Comparison of ENCODE assay signal across 23 cellular contexts in genomic region chr17:42179335-42179734, GRCh38. TPM values are rescaled to one million over a fixed set of nuclear protein-coding genes. Genes with fewer than 3 reads are reported as not detected.
DNase-seq lines count a peak whose midpoint lies in the region; ATAC-seq and TF ChIP-seq lines count a peak whose summit lies in the region.
"Had no signal": no experiment of that assay in that cellular context is flagged by ENCODE, and none has a peak within 500 bp of the region (broad histone marks: within the 10 kb centered on the region; RNA-seq: fewer than 3 reads in every experiment).

No MANE protein-coding gene starts in this region.

- 56% methylated on average over 1 of the region's 1 CpG for WGBS in smooth muscle cell (ENCODE audit: low lambda C conversion rate)

- no peak overlapping the region for H3K27ac Mint-ChIP-seq in activated CD4-positive, alpha-beta memory T cell treated with anti-CD3 and anti-CD28 coated beads for 36 hours
- no peak overlapping the region for H3K27ac Mint-ChIP-seq in activated CD4-positive, alpha-beta memory T cell treated with anti-CD3 and anti-CD28 coated beads, Interleukin-2, amount 10 ng/mL, durations not matched to agents 7 days and 5 days
- H3K27ac Mint-ChIP-seq in GM23338 (no peak overlapping the region), brain (no peak overlapping the region), neural progenitor cell (no peak overlapping the region)
- H3K27ac Mint-ChIP-seq: activated CD8-positive, alpha-beta memory T cell treated with anti-CD3 and anti-CD28 coated beads, Interleukin-2, amount 10 ng/mL, durations not matched to agents 7 days and 5 days had no signal

- no peaks in the 10 kb centered on the region for H3K36me3 Mint-ChIP-seq in activated CD4-positive, alpha-beta memory T cell treated with anti-CD3 and anti-CD28 coated beads for 36 hours
- no peaks in the 10 kb centered on the region for H3K36me3 Mint-ChIP-seq in activated CD4-positive, alpha-beta memory T cell treated with anti-CD3 and anti-CD28 coated beads, Interleukin-2, amount 10 ng/mL, durations not matched to agents 7 days and 5 days (ENCODE audit: low read depth)
- no peaks in the 10 kb centered on the region for H3K36me3 Mint-ChIP-seq in GM23338 (ENCODE audit: low read depth)
- peaks cover 4% of the 10 kb centered on the region for H3K36me3 Mint-ChIP-seq in brain
- H3K36me3 Mint-ChIP-seq in neural progenitor cell = no peaks in the 10 kb centered on the region
- H3K36me3 Mint-ChIP-seq: activated CD8-positive, alpha-beta memory T cell treated with anti-CD3 and anti-CD28 coated beads, Interleukin-2, amount 10 ng/mL, durations not matched to agents 7 days and 5 days had no signal

- no peaks in the 10 kb centered on the region for H3K9me2 ChIP-seq in GM23338 (ENCODE audit: insufficient read depth)

- TF ChIP-seq CTCF in GM23338 (conservative IDR thresholded peaks at IDR 0.05; ENCODE audit: low read depth in 2 of 2) (no peak), brain (conservative IDR thresholded peaks at IDR 0.05) (no peak), neural progenitor cell (IDR thresholded peaks at IDR 0.05) (no peak), smooth muscle cell (IDR thresholded peaks at IDR 0.05; ENCODE audit: borderline replicate concordance, insufficient read depth, poor library complexity, severe bottlenecking) (no peak)

- H3K36me3 ChIP-seq in GM23338 (ENCODE audit: insufficient read depth) = no peaks in the 10 kb centered on the region
- no peaks in the 10 kb centered on the region for H3K36me3 ChIP-seq in neural progenitor cell
- no peaks in the 10 kb centered on the region for H3K36me3 ChIP-seq in smooth muscle cell (ENCODE audit: low read depth)
- H3K36me3 ChIP-seq: breast epithelium, colonic mucosa had no signal

- CTCF ChIA-PET in activated CD4-positive, alpha-beta memory T cell treated with anti-CD3 and anti-CD28 coated beads for 36 hours (lab: Charles Lee) = interaction anchor here (1.2 to 3.7 kb wide), 3 partner anchors 16 to 61 kb away, joined by 3 to 26 read pairs (median 3); partner anchors contain the start of gene GHDC
- CTCF ChIA-PET in activated CD4-positive, alpha-beta memory T cell treated with anti-CD3 and anti-CD28 coated beads, Interleukin-2, amount 10 ng/mL, durations not matched to agents 7 days and 5 days (lab: Charles Lee) = interaction anchor here (0.7 to 1.6 kb wide), 4 partner anchors 15 to 162 kb away, joined by 3 to 8 read pairs (median 3); partner anchors contain the start of genes DNAJC7 and GHDC

- ATAC-seq in GM23338 = no peak
- ATAC-seq: activated CD8-positive, alpha-beta memory T cell treated with anti-CD3 and anti-CD28 coated beads, Interleukin-2, amount 10 ng/mL, durations not matched to agents 7 days and 5 days; SK-N-SH treated with all-trans-retinoic acid at 6 μM for 48 hours had no signal

- no peak overlapping the region for H3K27ac ChIP-seq in GM23338 (ENCODE audit: low read depth)
- no peak overlapping the region for H3K27ac ChIP-seq in neural progenitor cell
- H3K27ac ChIP-seq in smooth muscle cell (ENCODE audit: low read depth) = no peak overlapping the region
- H3K27ac ChIP-seq: breast epithelium, colonic mucosa, HL-60, parathyroid adenoma had no signal

- peak; percentile 21 for DNase-seq in activated CD4-positive, alpha-beta memory T cell treated with anti-CD3 and anti-CD28 coated beads for 36 hours
- no peak for DNase-seq in activated CD4-positive, alpha-beta memory T cell treated with anti-CD3 and anti-CD28 coated beads, Interleukin-2, amount 10 ng/mL, durations not matched to agents 7 days and 5 days
- DNase-seq in GM23338 (ENCODE audit: low spot score) (no peak), neural progenitor cell (ENCODE audit: low spot score) (no peak), smooth muscle cell (lab: John Stamatoyannopoulos, UW; ENCODE audit: unreplicated experiment) (no peak), NCI-H345 (lab: John Stamatoyannopoulos, UW) (no peak)
- no peak for DNase-seq in activated CD4-positive, CD25-positive, alpha-beta regulatory T cell (lab: John Stamatoyannopoulos, UW)
- DNase-seq: activated CD4-positive, alpha-beta T cell treated with anti-CD3 and anti-CD28 coated beads for 1 hour; activated gamma-delta T cell; IMR-90 had no signal

- intact Hi-C loops in activated CD4-positive, alpha-beta memory T cell treated with anti-CD3 and anti-CD28 coated beads for 36 hours (cut with micrococcal nuclease) = no loop called here

- H3F3A ChIP-seq in GM23338 (replicated peaks; ENCODE audit: low read depth) (peaks cover 11% of the 10 kb centered on the region), neural progenitor cell (ENCODE audit: low read depth) (peaks cover 18% of the 10 kb centered on the region), smooth muscle cell (ENCODE audit: low read depth) (no peaks in the 10 kb centered on the region)

- H3K4me1 ChIP-seq in GM23338 (ENCODE audit: insufficient read depth) (peaks cover 3% of the 10 kb centered on the region; the same call in 1 of the 2 replicates), neural progenitor cell (peaks cover 10% of the 10 kb centered on the region), smooth muscle cell (ENCODE audit: low read depth) (peaks cover 10% of the 10 kb centered on the region)

- no peak overlapping the region for H3K4me2 ChIP-seq in GM23338
- no peak overlapping the region for H3K4me2 ChIP-seq in neural progenitor cell
- no peak overlapping the region for H3K4me2 ChIP-seq in smooth muscle cell

- H4K20me1 ChIP-seq in GM23338 (replicated peaks; ENCODE audit: insufficient read depth) (peaks cover 4% of the 10 kb centered on the region; the same call in 1 of the 2 replicates), neural progenitor cell (ENCODE audit: low read depth) (peaks cover 18% of the 10 kb centered on the region), smooth muscle cell (ENCODE audit: low read depth) (no peaks in the 10 kb centered on the region)

- H3K4me3 ChIP-seq in GM23338 (no peak overlapping the region; the same call in 1 of the 2 replicates), neural progenitor cell (no peak overlapping the region), smooth muscle cell (no peak overlapping the region)
- H3K4me3 ChIP-seq: breast epithelium, colonic mucosa had no signal

- H3K9me3 Mint-ChIP-seq in activated CD4-positive, alpha-beta memory T cell treated with anti-CD3 and anti-CD28 coated beads for 36 hours = no peaks in the 10 kb centered on the region
- H3K9me3 Mint-ChIP-seq in activated CD4-positive, alpha-beta memory T cell treated with anti-CD3 and anti-CD28 coated beads, Interleukin-2, amount 10 ng/mL, durations not matched to agents 7 days and 5 days = no peaks in the 10 kb centered on the region
- H3K9me3 Mint-ChIP-seq in GM23338 (no peaks in the 10 kb centered on the region; the same call in 2 of the 3 replicates), brain (peaks cover 0 to 7% (median 0%) of the 10 kb centered on the region in 5 experiments), neural progenitor cell (no peaks in the 10 kb centered on the region)

- peaks cover 2% of the 10 kb centered on the region for H3K27me3 Mint-ChIP-seq in activated CD4-positive, alpha-beta memory T cell treated with anti-CD3 and anti-CD28 coated beads for 36 hours
- H3K27me3 Mint-ChIP-seq in activated CD4-positive, alpha-beta memory T cell treated with anti-CD3 and anti-CD28 coated beads, Interleukin-2, amount 10 ng/mL, durations not matched to agents 7 days and 5 days = peaks cover 23% of the 10 kb centered on the region
- H3K27me3 Mint-ChIP-seq in GM23338 (ENCODE audit: insufficient read depth, low read depth, poor library complexity) (peaks cover 41% of the 10 kb centered on the region), brain (peaks cover 55% of the 10 kb centered on the region), neural progenitor cell (ENCODE audit: insufficient read depth, low read depth) (peaks cover 54% of the 10 kb centered on the region)

- H2AFZ ChIP-seq in GM23338 (no peak overlapping the region), neural progenitor cell (replicated peaks) (no peak overlapping the region), smooth muscle cell (ENCODE audit: low read depth) (no peak overlapping the region)

- H3K4me1 Mint-ChIP-seq in activated CD4-positive, alpha-beta memory T cell treated with anti-CD3 and anti-CD28 coated beads for 36 hours (ENCODE audit: low read depth) = peaks cover 48% of the 10 kb centered on the region
- H3K4me1 Mint-ChIP-seq in activated CD4-positive, alpha-beta memory T cell treated with anti-CD3 and anti-CD28 coated beads, Interleukin-2, amount 10 ng/mL, durations not matched to agents 7 days and 5 days = peaks cover 58% of the 10 kb centered on the region
- H3K4me1 Mint-ChIP-seq in GM23338 (peaks cover 21% of the 10 kb centered on the region), brain (peaks cover 32% of the 10 kb centered on the region), neural progenitor cell (peaks cover 12% of the 10 kb centered on the region)

- H3K27me3 ChIP-seq in GM23338 (ENCODE audit: insufficient read depth) = peaks cover 31% of the 10 kb centered on the region
- peaks cover 68% of the 10 kb centered on the region for H3K27me3 ChIP-seq in neural progenitor cell
- peaks cover 52% of the 10 kb centered on the region for H3K27me3 ChIP-seq in smooth muscle cell (ENCODE audit: low read depth)

- no peak overlapping the region for H3K9ac ChIP-seq in neural progenitor cell
- H3K9ac ChIP-seq in smooth muscle cell (ENCODE audit: low read depth) = no peak overlapping the region
- H3K9ac ChIP-seq: parathyroid adenoma had no signal

- no peak overlapping the region for H3K4me3 Mint-ChIP-seq in activated CD4-positive, alpha-beta memory T cell treated with anti-CD3 and anti-CD28 coated beads for 36 hours
- H3K4me3 Mint-ChIP-seq in activated CD4-positive, alpha-beta memory T cell treated with anti-CD3 and anti-CD28 coated beads, Interleukin-2, amount 10 ng/mL, durations not matched to agents 7 days and 5 days = no peak overlapping the region
- H3K4me3 Mint-ChIP-seq in GM23338 = peak overlapping the region; percentile 82; the same call in 1 of the 3 replicates
- H3K4me3 Mint-ChIP-seq in brain = peak overlapping the region; percentile 37 to 84 (median 79)
- peak overlapping the region; percentile 28 for H3K4me3 Mint-ChIP-seq in neural progenitor cell
- H3K4me3 Mint-ChIP-seq: activated CD8-positive, alpha-beta memory T cell treated with anti-CD3 and anti-CD28 coated beads, Interleukin-2, amount 10 ng/mL, durations not matched to agents 7 days and 5 days had no signal

- POLR2A ChIA-PET in activated CD4-positive, alpha-beta memory T cell treated with anti-CD3 and anti-CD28 coated beads for 36 hours (lab: Charles Lee) = interaction anchor here (0.8 to 1.4 kb wide), 3 partner anchors 15 to 212 kb away, joined by 3 to 4 read pairs (median 4); partner anchors contain the start of gene GHDC
- POLR2A ChIA-PET in activated CD4-positive, alpha-beta memory T cell treated with anti-CD3 and anti-CD28 coated beads, Interleukin-2, amount 10 ng/mL, durations not matched to agents 7 days and 5 days (lab: Charles Lee) = interaction anchor here (0.8 to 4.1 kb wide), 5 partner anchors 14 to 209 kb away, joined by 3 to 26 read pairs (median 4); partner anchors contain the start of genes DHX58, DNAJC7, RAB5C and STAT3

- H3K79me2 ChIP-seq in GM23338 (replicated peaks; ENCODE audit: insufficient read depth) = no peaks in the 10 kb centered on the region
- H3K79me2 ChIP-seq in neural progenitor cell (ENCODE audit: low read depth) = no peaks in the 10 kb centered on the region
- no peaks in the 10 kb centered on the region for H3K79me2 ChIP-seq in smooth muscle cell (ENCODE audit: low read depth)
- H3K79me2 ChIP-seq: parathyroid adenoma had no signal

- H3K9me3 ChIP-seq in neural progenitor cell (ENCODE audit: low read depth) (no peaks in the 10 kb centered on the region), smooth muscle cell (replicated peaks; ENCODE audit: low read depth) (no peaks in the 10 kb centered on the region)
- H3K9me3 ChIP-seq: breast epithelium, colonic mucosa had no signal

RNA-seq across cellular contexts. Expression of gene KCNH4, which starts 1.6 kb away (rescaled TPM):
- under 1 TPM; 0.39 to 0.40 TPM for total RNA-seq in activated CD4-positive, alpha-beta memory T cell treated with anti-CD3 and anti-CD28 coated beads for 36 hours
- total RNA-seq in activated CD4-positive, alpha-beta memory T cell treated with anti-CD3 and anti-CD28 coated beads, Interleukin-2, amount 10 ng/mL, durations not matched to agents 7 days and 5 days = under 1 TPM; 0.05 to 0.08 TPM
- total RNA-seq in GM23338 (2014; rRNA removed; shearing (Covaris generic)) = 0.08 and 0.49 TPM in 2 replicates
- polyA plus RNA-seq in GM23338 (2016; fragmentation: Nextera tagmentation; extraction: Ambion mirVana) (0.05 and 0.08 TPM in 2 replicates), brain (ENCODE audit: insufficient read depth, low read depth, low replicate concordance) (0.88 TPM), smooth muscle cell (not detected in 2 replicates)
- total RNA-seq in neural progenitor cell (ENCODE audit: low replicate concordance) (not detected in 2 replicates), smooth muscle cell (not detected in 2 replicates)
- total RNA-seq: fibroblast of lung, IMR-90 had no signal

RNA-seq across cellular contexts. Expression of gene HCRT, which starts 5.9 kb away (rescaled TPM):
- not detected for total RNA-seq in activated CD4-positive, alpha-beta memory T cell treated with anti-CD3 and anti-CD28 coated beads for 36 hours
- total RNA-seq in activated CD4-positive, alpha-beta memory T cell treated with anti-CD3 and anti-CD28 coated beads, Interleukin-2, amount 10 ng/mL, durations not matched to agents 7 days and 5 days = not detected
- not detected in 2 replicates for total RNA-seq in GM23338 (2014; rRNA removed; shearing (Covaris generic))
- polyA plus RNA-seq in GM23338 (2016; fragmentation: Nextera tagmentation; extraction: Ambion mirVana) (0.70 TPM in 1 of 2 replicates, not detected in the other), brain (ENCODE audit: insufficient read depth, low read depth, low replicate concordance) (not detected), smooth muscle cell (not detected in 2 replicates)
- total RNA-seq in neural progenitor cell (ENCODE audit: low replicate concordance) (not detected in 2 replicates), smooth muscle cell (not detected in 2 replicates)
- total RNA-seq: activated CD8-positive, alpha-beta memory T cell treated with anti-CD3 and anti-CD28 coated beads, Interleukin-2, amount 10 ng/mL, durations not matched to agents 7 days and 5 days; breast epithelium; colonic mucosa; fibroblast of lung; glomerular endothelial cell; H1; IMR-90; right cardiac atrium; subcutaneous adipose tissue; urinary bladder had no signal
- polyA plus RNA-seq: fibroblast of lung, H1, IMR-90, right cardiac atrium, urinary bladder had no signal

RNA-seq across cellular contexts. Expression of gene GHDC, which starts 15.0 kb away (rescaled TPM):
- 10 to 100 TPM; 13.1 to 13.5 TPM for total RNA-seq in activated CD4-positive, alpha-beta memory T cell treated with anti-CD3 and anti-CD28 coated beads for 36 hours
- total RNA-seq in activated CD4-positive, alpha-beta memory T cell treated with anti-CD3 and anti-CD28 coated beads, Interleukin-2, amount 10 ng/mL, durations not matched to agents 7 days and 5 days = 10 to 100 TPM; 17.3 to 19.1 TPM
- 6.4 and 13.8 TPM in 2 replicates for total RNA-seq in GM23338 (2014; rRNA removed; shearing (Covaris generic))
- polyA plus RNA-seq in GM23338 (2016; fragmentation: Nextera tagmentation; extraction: Ambion mirVana) = 3.0 and 4.0 TPM in 2 replicates
- polyA plus RNA-seq in brain (ENCODE audit: insufficient read depth, low read depth, low replicate concordance) = 38.9 TPM
- 6.8 and 7.7 TPM in 2 replicates for total RNA-seq in neural progenitor cell (ENCODE audit: low replicate concordance)
- 0.76 and 11.5 TPM in 2 replicates for total RNA-seq in smooth muscle cell
- 4.8 and 6.0 TPM in 2 replicates for polyA plus RNA-seq in smooth muscle cell

RNA-seq across cellular contexts. Expression of gene RAB5C, which starts 24.5 kb away (rescaled TPM):
- total RNA-seq in activated CD4-positive, alpha-beta memory T cell treated with anti-CD3 and anti-CD28 coated beads for 36 hours = 10 to 100 TPM; 47.8 to 52.4 TPM
- 10 to 100 TPM; 95.8 to 97.3 TPM for total RNA-seq in activated CD4-positive, alpha-beta memory T cell treated with anti-CD3 and anti-CD28 coated beads, Interleukin-2, amount 10 ng/mL, durations not matched to agents 7 days and 5 days
- total RNA-seq in GM23338 (2014; rRNA removed; shearing (Covaris generic)) = 53.2 and 64.2 TPM in 2 replicates
- 23.9 and 28.2 TPM in 2 replicates for polyA plus RNA-seq in GM23338 (2016; fragmentation: Nextera tagmentation; extraction: Ambion mirVana)
- polyA plus RNA-seq in brain (ENCODE audit: insufficient read depth, low read depth, low replicate concordance) = 255 TPM
- total RNA-seq in neural progenitor cell (ENCODE audit: low replicate concordance) = 33.5 and 48.9 TPM in 2 replicates
- 92.8 and 113 TPM in 2 replicates for total RNA-seq in smooth muscle cell
- 152 and 158 TPM in 2 replicates for polyA plus RNA-seq in smooth muscle cell

RNA-seq across cellular contexts. Expression of gene HSPB9, which starts 56.7 kb away (rescaled TPM):
- total RNA-seq in activated CD4-positive, alpha-beta memory T cell treated with anti-CD3 and anti-CD28 coated beads for 36 hours = not detected
- total RNA-seq in activated CD4-positive, alpha-beta memory T cell treated with anti-CD3 and anti-CD28 coated beads, Interleukin-2, amount 10 ng/mL, durations not matched to agents 7 days and 5 days = under 1 TPM in 1 of 2 experiments, not detected in 1; 0.18 TPM
- 0.52 TPM in 1 of 2 replicates, not detected in the other for total RNA-seq in GM23338 (2014; rRNA removed; shearing (Covaris generic))
- polyA plus RNA-seq in GM23338 (2016; fragmentation: Nextera tagmentation; extraction: Ambion mirVana) (0.26 and 0.31 TPM in 2 replicates), brain (ENCODE audit: insufficient read depth, low read depth, low replicate concordance) (0.54 TPM), smooth muscle cell (0.39 and 1.0 TPM in 2 replicates)
- total RNA-seq in neural progenitor cell (ENCODE audit: low replicate concordance) (0.12 and 0.65 TPM in 2 replicates), smooth muscle cell (not detected in 2 replicates)
- total RNA-seq: colonic mucosa, fibroblast of lung, glomerular endothelial cell, IMR-90, subcutaneous adipose tissue, urinary bladder had no signal
- polyA plus RNA-seq: fibroblast of lung, IMR-90 had no signal

Comparison
In these comparisons a context has a peak if more than half of its experiments do, and no peak if none do; other contexts are left out.
1. H3K4me3 Mint-ChIP-seq: peak in GM23338 (single experiment), brain (5 of 5) and neural progenitor cell (single experiment); none in activated CD4-positive, alpha-beta memory T cell treated with anti-CD3 and anti-CD28 coated beads for 36 hours (single experiment) and activated CD4-positive, alpha-beta memory T cell treated with anti-CD3 and anti-CD28 coated beads, Interleukin-2, amount 10 ng/mL, durations not matched to agents 7 days and 5 days (single experiment).